In genomic region chr15:43648649-43649429, GRCh38 we compare ENCODE assay signal across 25 cellular contexts. TPM values are rescaled to one million over a fixed set of nuclear protein-coding genes. Genes with fewer than 3 reads are reported as not detected.
DNase-seq lines count a peak whose midpoint lies in the region; ATAC-seq and TF ChIP-seq lines count a peak whose summit lies in the region.
"Had no signal": no experiment of that assay in that cellular context is flagged by ENCODE, and none has a peak within 500 bp of the region (broad histone marks: within the 10 kb centered on the region; RNA-seq: fewer than 3 reads in every experiment).

Gene CATSPER2, minus strand, starts transcription at chr15:43648844. Its CDS starts 783 bp downstream, at chr15:43648061.

- DNase-seq in BE2C (peak; percentile 9), H7 (peak; percentile 44), H4 (ENCODE audit: low spot score) (no peak), mesenteric fat pad (ENCODE audit: low spot score) (no peak), mucosa of gallbladder (ENCODE audit: low spot score) (no peak)
- no peak for DNase-seq in effector memory CD8-positive, alpha-beta T cell
- DNase-seq in natural killer cell treated with Interleukin-12 subunit alpha and Interleukin-12 subunit beta and Interleukin-15 and Interleukin-18, amount 100 ng/mL, for 72 hours (ENCODE audit: low spot score): no peak
- DNase-seq: activated CD4-positive, alpha-beta T cell treated with anti-CD3 and anti-CD28 coated beads, Interleukin-2, amount 50 U/mL, for 1 hour; activated naive CD4-positive, alpha-beta T cell; caudate nucleus; CD4-positive, CD25-positive, alpha-beta regulatory T cell; DMS 273 treated with DMSO at 0.1 percent for 48 hours; esophagus squamous epithelium; GM23248; KG1; NCI-H187; NCI-H2227 treated with DMSO at 0.1 percent for 48 hours; occipital lobe; PC-3; SIG-M5; stimulated activated CD4-positive, alpha-beta T cell treated with anti-CD3 and anti-CD28 coated beads, Interleukin-15, amount 100 ng/mL, for 24 hours; T-helper 1 cell had no signal

- no peak within 1 kb of the TSS for H3K27ac Mint-ChIP-seq in effector memory CD8-positive, alpha-beta T cell
- H3K27ac Mint-ChIP-seq in natural killer cell treated with Interleukin-12 subunit alpha and Interleukin-12 subunit beta and Interleukin-15 and Interleukin-18, amount 100 ng/mL, for 72 hours: no peak within 1 kb of the TSS

- H3K4me3 ChIP-seq in BE2C (ENCODE audit: low read depth, low read length): no peak within 1 kb of the TSS
- H3K4me3 ChIP-seq in H7 (ENCODE audit: insufficient read depth, low read depth, low read length): no peak within 1 kb of the TSS
- H3K4me3 ChIP-seq: esophagus squamous epithelium, GM23248, thoracic aorta had no signal

- peaks cover 4% of the 10 kb centered on the region for H3K36me3 ChIP-seq in BE2C
- no peaks in the 10 kb centered on the region for H3K36me3 ChIP-seq in H7 (replicated peaks; ENCODE audit: control insufficient read depth, insufficient read depth, low read length)
- H3K36me3 ChIP-seq: thoracic aorta had no signal

- H3K36me3 Mint-ChIP-seq in effector memory CD8-positive, alpha-beta T cell (ENCODE audit: insufficient read depth): peaks cover 3% of the 10 kb centered on the region
- H3K36me3 Mint-ChIP-seq in natural killer cell treated with Interleukin-12 subunit alpha and Interleukin-12 subunit beta and Interleukin-15 and Interleukin-18, amount 100 ng/mL, for 72 hours: no peaks in the 10 kb centered on the region

- no peaks in the 10 kb centered on the region for H3K9me3 Mint-ChIP-seq in effector memory CD8-positive, alpha-beta T cell
- H3K9me3 Mint-ChIP-seq in natural killer cell treated with Interleukin-12 subunit alpha and Interleukin-12 subunit beta and Interleukin-15 and Interleukin-18, amount 100 ng/mL, for 72 hours: no peaks in the 10 kb centered on the region
- H3K9me3 Mint-ChIP-seq: CD4-positive, CD25-positive, alpha-beta regulatory T cell had no signal

- no peaks in the 10 kb centered on the region for H3K27me3 Mint-ChIP-seq in effector memory CD8-positive, alpha-beta T cell
- no peaks in the 10 kb centered on the region for H3K27me3 Mint-ChIP-seq in natural killer cell treated with Interleukin-12 subunit alpha and Interleukin-12 subunit beta and Interleukin-15 and Interleukin-18, amount 100 ng/mL, for 72 hours
- H3K27me3 Mint-ChIP-seq: CD4-positive, CD25-positive, alpha-beta regulatory T cell had no signal

- peak; percentile 53 for ATAC-seq in effector memory CD8-positive, alpha-beta T cell (replicated peaks)
- peak; percentile 66 to 79 for ATAC-seq in natural killer cell treated with Interleukin-12 subunit alpha and Interleukin-12 subunit beta and Interleukin-15 and Interleukin-18, amount 100 ng/mL, for 72 hours
- ATAC-seq in HG02798 (IDR thresholded peaks at IDR 0.05; ENCODE audit: poor library complexity, unreplicated experiment): no peak
- ATAC-seq: PC-3 had no signal

- no peak within 1 kb of the TSS for H3K4me3 Mint-ChIP-seq in effector memory CD8-positive, alpha-beta T cell
- no peak within 1 kb of the TSS for H3K4me3 Mint-ChIP-seq in natural killer cell treated with Interleukin-12 subunit alpha and Interleukin-12 subunit beta and Interleukin-15 and Interleukin-18, amount 100 ng/mL, for 72 hours
- H3K4me3 Mint-ChIP-seq: CD4-positive, CD25-positive, alpha-beta regulatory T cell had no signal

- H3K9me3 ChIP-seq in BE2C: peaks cover 3% of the 10 kb centered on the region
- H3K9me3 ChIP-seq: esophagus squamous epithelium, thoracic aorta had no signal

- H3K27me3 ChIP-seq in BE2C: no peaks in the 10 kb centered on the region
- no peaks in the 10 kb centered on the region for H3K27me3 ChIP-seq in H7 (ENCODE audit: control insufficient read depth, insufficient read depth, low read length)
- H3K27me3 ChIP-seq: esophagus squamous epithelium had no signal

- H3K4me1 Mint-ChIP-seq in effector memory CD8-positive, alpha-beta T cell (ENCODE audit: low read depth in 2 of 2): no peaks in the 10 kb centered on the region
- no peaks in the 10 kb centered on the region for H3K4me1 Mint-ChIP-seq in natural killer cell treated with Interleukin-12 subunit alpha and Interleukin-12 subunit beta and Interleukin-15 and Interleukin-18, amount 100 ng/mL, for 72 hours (ENCODE audit: low read depth in 2 of 2)
- H3K4me1 Mint-ChIP-seq: CD4-positive, CD25-positive, alpha-beta regulatory T cell had no signal

- H3K4me1 ChIP-seq in BE2C: no peaks in the 10 kb centered on the region
- H3K4me1 ChIP-seq: esophagus squamous epithelium had no signal

- TF ChIP-seq CTCF in BE2C (IDR thresholded peaks at IDR 0.05; ENCODE audit: low read depth, low read length): no peak

RNA-seq across cellular contexts. Expression of gene CATSPER2, which starts in this region (rescaled TPM):
- 7.3 TPM for polyA plus RNA-seq in BE2C (2012; ENCODE audit: insufficient read depth, insufficient read length, low read depth)
- total RNA-seq in H7 (2014; rRNA removed; shearing (Covaris generic)): 0.41 and 0.94 TPM in 2 replicates
- total RNA-seq in natural killer cell treated with Interleukin-12 subunit alpha and Interleukin-12 subunit beta and Interleukin-15 and Interleukin-18, amount 100 ng/mL, for 72 hours: 10 to 100 TPM; 10.3 to 13.6 TPM
- total RNA-seq in H4 (2014; rRNA removed; shearing (Covaris generic)): not detected in 2 replicates
- total RNA-seq in mesenteric fat pad (5.2 TPM), mucosa of gallbladder (8.1 TPM)
- total RNA-seq: G401, GM23248 had no signal

Comparison
In these comparisons a context has a peak if more than half of its experiments do, and no peak if none do; other contexts are left out.
1. Peak in DNase-seq in H7; RNA of the gene not detected or under 1 TPM.